21 cellular contexts compared by ENCODE assay signal in genomic region chr9:75457474-75458011, GRCh38.
DNase-seq lines count a peak whose midpoint lies in the region; ATAC-seq, FAIRE-seq and TF ChIP-seq lines count a peak whose summit lies in the region.
"Had no signal": no experiment of that assay in that cellular context is flagged by ENCODE, and none has a peak within 500 bp of the region (broad histone marks: within the 10 kb centered on the region; RNA-seq: fewer than 3 reads in every experiment).

No MANE protein-coding gene starts in this region.

- TF ChIP-seq CTCF in left ventricle myocardium inferior (IDR thresholded peaks at IDR 0.05; ENCODE audit: borderline replicate concordance): no peak
- TF ChIP-seq CTCF in H1 (IDR thresholded peaks at IDR 0.05; ENCODE audit: control extremely low read depth in 1 of 3, insufficient read depth in 1 of 3, low read depth in 1 of 3, low read length in 3 of 3): no peak

- H3K4me3 ChIP-seq in left ventricle myocardium inferior: no peak overlapping the region
- H3K4me3 ChIP-seq in right cardiac atrium (ENCODE audit: low read length): no peak overlapping the region
- H3K4me3 ChIP-seq in H1 (ENCODE audit: extremely low read depth in 1 of 4, insufficient read depth in 2 of 4, low read depth in 3 of 4, low read length in 4 of 4): peak overlapping the region in 1 of 4 experiments; percentile 7; a peak in 1 of 8 replicates
- no peak overlapping the region for H3K4me3 ChIP-seq in iPS-15b (ENCODE audit: low read depth, low read length)
- H3K4me3 ChIP-seq: A549, GM23248 had no signal

- H3K27me3 Mint-ChIP-seq in naive thymus-derived CD8-positive, alpha-beta T cell: peaks cover 2 to 14% (median 3%) of the 10 kb centered on the region in 5 donors

- no peak overlapping the region for H3K27ac Mint-ChIP-seq in naive thymus-derived CD8-positive, alpha-beta T cell
- H3K27ac Mint-ChIP-seq: CD4-positive, alpha-beta T cell had no signal

- H3K4me3 Mint-ChIP-seq in naive thymus-derived CD8-positive, alpha-beta T cell: no peak overlapping the region
- H3K4me3 Mint-ChIP-seq: CD4-positive, alpha-beta T cell had no signal

- intact Hi-C loops in left ventricle myocardium inferior (cut with micrococcal nuclease) (no loop called here), right cardiac atrium (cut with DNase I) (no loop called here)

- no peak overlapping the region for H2BK15ac ChIP-seq in H1 (ENCODE audit: low read length)

- CTCF ChIA-PET in H1 (lab: Charles Lee; ENCODE audit: partially characterized antibody): interaction anchor here (0.7 to 1.6 kb wide), 3 partner anchors 11 to 523 kb away, joined by 3 read pairs; no protein-coding TSS in a partner anchor

- H2BK12ac ChIP-seq in H1 (ENCODE audit: low read depth, low read length): no peak overlapping the region

- H3K9ac ChIP-seq in H1 (replicated peaks in 1 of 4; ENCODE audit: extremely low read depth in 1 of 4, low read depth in 3 of 4, low read length in 3 of 4) (no peak overlapping the region), iPS-15b (ENCODE audit: low read depth, low read length) (peak overlapping the region; percentile 27)
- H3K9ac ChIP-seq: GM23248 had no signal

- WGBS in right cardiac atrium: 83% methylated on average over 6 of the region's 6 CpGs
- 27% methylated on average over 6 of the region's 6 CpGs; no CpG with 5 or more reads in 1 of the 2 experiments for WGBS in H1 (ENCODE audit: extremely low coverage in 1 of 2, insufficient coverage in 1 of 2, insufficient read length in 1 of 2, insufficient replicate concordance in 2 of 2, low coverage in 1 of 2, low lambda C conversion rate in 2 of 2, missing lambda C conversion rate in 1 of 2), 2 experiments

- peak overlapping the region; percentile 48 for H4K5ac ChIP-seq in H1 (ENCODE audit: insufficient read length, low read depth, low read length)

- no peaks in the 10 kb centered on the region for H3K36me3 Mint-ChIP-seq in naive thymus-derived CD8-positive, alpha-beta T cell

- peak overlapping the region; percentile 55 for H3K27ac ChIP-seq in left ventricle myocardium inferior (replicated peaks)
- no peak overlapping the region for H3K27ac ChIP-seq in right cardiac atrium (ENCODE audit: low read length)
- H3K27ac ChIP-seq in H1 (ENCODE audit: low read depth, low read length): no peak overlapping the region
- H3K27ac ChIP-seq: 22Rv1, A549, C4-2B, GM23248 had no signal

- no peak overlapping the region for H4K8ac ChIP-seq in H1 (ENCODE audit: extremely low read depth, insufficient read depth, low read length)

- H3K4ac ChIP-seq in H1 (replicated peaks; ENCODE audit: insufficient read length, low read depth, low read length): no peak overlapping the region

- H3K79me1 ChIP-seq in H1 (ENCODE audit: low read depth, low read length): no peaks in the 10 kb centered on the region

- H3K9me3 ChIP-seq in left ventricle myocardium inferior (replicated peaks): no peaks in the 10 kb centered on the region
- H3K9me3 ChIP-seq in right cardiac atrium (ENCODE audit: control insufficient read depth, low read length): no peaks in the 10 kb centered on the region
- no peaks in the 10 kb centered on the region for H3K9me3 ChIP-seq in H1 (ENCODE audit: insufficient read depth in 2 of 2, low read depth in 1 of 2, low read length in 1 of 2)
- H3K9me3 ChIP-seq in iPS-15b (ENCODE audit: control insufficient read depth, insufficient read depth, low read length): no peaks in the 10 kb centered on the region
- H3K9me3 ChIP-seq: A549, Caco-2 had no signal

- H2BK120ac ChIP-seq in H1 (replicated peaks; ENCODE audit: low read depth, low read length): no peak overlapping the region

- ATAC-seq in right cardiac atrium: no peak
- ATAC-seq in naive thymus-derived CD8-positive, alpha-beta T cell: no peak
- ATAC-seq in HG03571 (IDR thresholded peaks at IDR 0.05; ENCODE audit: unreplicated experiment): no peak
- ATAC-seq: A549, HepG2 had no signal

- DNase-seq in left ventricle myocardium inferior (no peak), right cardiac atrium (no peak), H1 (ENCODE audit: low read depth in 1 of 2, low spot score in 2 of 2) (peak in 1 of 2 experiments; percentile 27), SW 1271 (lab: John Stamatoyannopoulos, UW) (no peak), HuH-7 (ENCODE audit: low spot score) (no peak)
- DNase-seq in naive thymus-derived CD8-positive, alpha-beta T cell: no peak
- DNase-seq: AML-193; Caco-2; CD4-positive, alpha-beta T cell; GM23248; H7 had no signal

- TF ChIP-seq RAD21 in H1 (IDR thresholded peaks at IDR 0.05 in 1 of 2, conservative IDR thresholded peaks at IDR 0.05 in 1 of 2; ENCODE audit: low read depth in 2 of 2, low read length in 2 of 2): no peak

- peak overlapping the region; percentile 54; the same call in 1 of the 2 replicates for H2BK5ac ChIP-seq in H1 (ENCODE audit: low read depth, low read length)

- TF ChIP-seq EP300 in H1 (IDR thresholded peaks at IDR 0.05; ENCODE audit: borderline replicate concordance in 1 of 2, low read depth in 2 of 2, low read length in 2 of 2): peak in 1 of 2 experiments; percentile 69; a peak in 1 of 3 replicates

- no peaks in the 10 kb centered on the region for H3K23me2 ChIP-seq in H1 (ENCODE audit: low read depth, low read length)

- H3K23ac ChIP-seq in H1 (ENCODE audit: insufficient read length): no peak overlapping the region

- H3K56ac ChIP-seq in H1 (replicated peaks; ENCODE audit: insufficient read length, low read depth, low read length): no peak overlapping the region

- H3K27me3 ChIP-seq in left ventricle myocardium inferior (ENCODE audit: low read depth): no peaks in the 10 kb centered on the region
- H3K27me3 ChIP-seq in right cardiac atrium (ENCODE audit: control insufficient read depth, insufficient read depth): no peaks in the 10 kb centered on the region
- peaks cover 0 to 3% (median 0%) of the 10 kb centered on the region in 4 experiments; a peak in 2 of 7 replicates for H3K27me3 ChIP-seq in H1 (replicated peaks in 1 of 4; ENCODE audit: control insufficient read depth in 3 of 4, extremely low read depth in 1 of 4, insufficient read depth in 3 of 4, low read length in 3 of 4)
- H3K27me3 ChIP-seq in iPS-15b (ENCODE audit: control insufficient read depth, insufficient read depth, low read length): no peaks in the 10 kb centered on the region

- POLR2A ChIA-PET in H1 (lab: Charles Lee; ENCODE audit: partially characterized antibody): no interaction called here
- POLR2A ChIA-PET in naive thymus-derived CD8-positive, alpha-beta T cell (lab: Charles Lee): no interaction called here

- H3K36me3 ChIP-seq in left ventricle myocardium inferior (no peaks in the 10 kb centered on the region), H1 (ENCODE audit: control insufficient read depth in 2 of 4, insufficient read depth in 4 of 4, low read length in 3 of 4) (no peaks in the 10 kb centered on the region), iPS-15b (ENCODE audit: control insufficient read depth, insufficient read depth, low read length) (no peaks in the 10 kb centered on the region)

- H4K20me1 ChIP-seq in H1 (replicated peaks in 1 of 2; ENCODE audit: control insufficient read depth in 1 of 2, insufficient read depth in 2 of 2, low read length in 2 of 2): no peaks in the 10 kb centered on the region

- H3K4me1 Mint-ChIP-seq in naive thymus-derived CD8-positive, alpha-beta T cell: peaks cover 0 to 3% (median 0%) of the 10 kb centered on the region in 4 donors

- 0 out of 2 replicates have a peak overlapping the region, but pooled peaks have one; percentile 62 for H2BK20ac ChIP-seq in H1 (ENCODE audit: low read length)

- peaks cover 0 to 1% (median 0%) of the 10 kb centered on the region in 9 donors for H3K9me3 Mint-ChIP-seq in naive thymus-derived CD8-positive, alpha-beta T cell
- H3K9me3 Mint-ChIP-seq: CD4-positive, alpha-beta T cell had no signal

- no peak overlapping the region for H4K91ac ChIP-seq in H1 (replicated peaks; ENCODE audit: insufficient read length, low read length)

- peak overlapping the region in 1 of 2 experiments; percentile 33; a peak in 1 of 4 replicates for H3K4me2 ChIP-seq in H1 (ENCODE audit: insufficient read depth in 1 of 2, low read depth in 2 of 2, low read length in 2 of 2)
- H3K4me2 ChIP-seq: A549 had no signal

- H3K14ac ChIP-seq in H1 (ENCODE audit: insufficient read length): no peak overlapping the region

- no peaks in the 10 kb centered on the region for H3K79me2 ChIP-seq in H1 (ENCODE audit: control insufficient read depth in 1 of 2, insufficient read depth in 2 of 2, low read length in 2 of 2)

- H3K18ac ChIP-seq in H1 (ENCODE audit: extremely low read depth, low read length): no peak overlapping the region

- no peak for TF ChIP-seq POLR2A in H1 (IDR thresholded peaks at IDR 0.05; ENCODE audit: control extremely low read depth in 1 of 2, low read depth in 2 of 2, low read length in 2 of 2)

- H2AFZ ChIP-seq in H1 (ENCODE audit: low read length): no peak overlapping the region
- H2AFZ ChIP-seq: GM23248 had no signal

- H3K4me1 ChIP-seq in left ventricle myocardium inferior (peaks cover 19% of the 10 kb centered on the region), right cardiac atrium (ENCODE audit: control insufficient read depth, insufficient read depth, low read length) (peaks cover 3% of the 10 kb centered on the region), H1 (replicated peaks in 1 of 4; ENCODE audit: control insufficient read depth in 3 of 4, insufficient read depth in 4 of 4, low read length in 3 of 4) (peaks cover 0 to 23% (median 7%) of the 10 kb centered on the region in 4 experiments; a peak in 3 of 7 replicates), iPS-15b (ENCODE audit: control insufficient read depth, insufficient read depth, low read length) (peaks cover 21% of the 10 kb centered on the region)
- H3K4me1 ChIP-seq: A549, Caco-2 had no signal

- FAIRE-seq in H1 (lab: Jason Lieb, UNC): no peak
- FAIRE-seq: A549, D721Med, G401.6, GM12891, GM19239, HepG2 had no signal

- no peak overlapping the region for H2AK5ac ChIP-seq in H1 (ENCODE audit: low read depth, low read length)

TF ChIP-seq in H1, 55 proteins besides CTCF, POLR2A, EP300 and RAD21 (continues in another document):
- TF ChIP-seq FOSL1 (IDR thresholded peaks at IDR 0.05; ENCODE audit: insufficient read depth, low read depth, low read length) (no peak), NANOG (IDR thresholded peaks at IDR 0.05; ENCODE audit: insufficient read depth, low read depth, low read length, poor library complexity, severe bottlenecking) (peak; percentile 71), BACH1 (IDR thresholded peaks at IDR 0.05; ENCODE audit: low read length) (no peak), MAFK (IDR thresholded peaks at IDR 0.05; ENCODE audit: low read depth, low read length) (no peak), USF2 (IDR thresholded peaks at IDR 0.05; ENCODE audit: low read length) (no peak), HDAC2 (IDR thresholded peaks at IDR 0.05; ENCODE audit: borderline replicate concordance in 1 of 2, low read depth in 2 of 2, low read length in 2 of 2) (peak in 1 of 2 experiments; percentile 70; a peak in 1 of 4 replicates)
